In the genomic region with DNA sequence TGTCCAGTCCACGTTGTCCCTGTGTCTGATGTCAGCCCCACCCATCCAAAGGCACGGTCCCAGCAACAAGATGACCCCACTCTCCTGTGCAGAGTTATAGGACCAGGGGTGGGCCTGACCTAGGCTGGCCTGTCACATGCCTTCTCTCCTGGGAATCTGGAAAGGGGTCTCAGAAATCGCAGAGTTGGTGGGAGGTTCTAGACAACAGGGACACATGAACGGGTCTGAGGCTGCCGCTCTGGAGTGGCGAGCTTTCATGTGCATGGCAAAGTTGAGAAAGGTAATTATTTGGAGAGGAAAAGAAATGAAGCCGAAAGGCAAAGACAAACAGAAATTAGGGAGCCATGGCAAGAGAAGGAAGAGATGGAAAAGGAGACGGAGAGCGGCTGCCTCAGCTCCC, we compare ENCODE assay signal across 29 cellular contexts.
"Had no signal": no experiment of that assay in that cellular context is flagged by ENCODE, and none has a peak within 500 bp of the region (broad histone marks: within the 10 kb centered on the region; RNA-seq: fewer than 3 reads in every experiment).

No MANE protein-coding gene starts in this region.

- H3K36me3 ChIP-seq: brain microvascular endothelial cell, cardiac muscle cell, SJSA1 had no signal

- H3K9me3 ChIP-seq: SJSA1 had no signal

- ATAC-seq: activated CD4-positive, alpha-beta T cell treated with anti-CD3 and anti-CD28 coated beads for 36 hours; activated T-cell treated with anti-CD3 and anti-CD28 coated beads, Interleukin-2, amount 50 U/mL, for 4 hours; Panc1; Right ventricle myocardium inferior; SK-N-SH treated with all-trans-retinoic acid at 6 μM for 48 hours had no signal

- H3K27ac ChIP-seq: brain microvascular endothelial cell, cardiac muscle cell, SJSA1, VCaP had no signal

- FAIRE-seq: TTC549 had no signal

- H3K4me3 ChIP-seq: cardiac muscle cell, SJSA1 had no signal

- H3K4me3 Mint-ChIP-seq: activated CD4-positive, alpha-beta memory T cell treated with anti-CD3 and anti-CD28 coated beads, Interleukin-2, amount 10 ng/mL, durations not matched to agents 7 days and 5 days; activated CD4-positive, alpha-beta T cell treated with anti-CD3 and anti-CD28 coated beads for 36 hours; activated naive CD4-positive, alpha-beta T cell treated with anti-CD3 and anti-CD28 coated beads, Interleukin-2, amount 10 ng/mL, durations not matched to agents 7 days and 5 days; activated naive CD8-positive, alpha-beta T cell treated with anti-CD3 and anti-CD28 coated beads for 36 hours; activated T-cell treated with anti-CD3 and anti-CD28 coated beads, Interleukin-2, amount 50 U/mL, for 4 hours; T-helper 1 cell treated with Interleukin-12 subunit alpha and Interleukin-12 subunit beta and Interleukin-4 antibody, amounts not matched to agents 30 μg/mL and 1 μg/mL, for 36 hours had no signal

- H3K27me3 ChIP-seq: brain microvascular endothelial cell, cardiac muscle cell, SJSA1 had no signal

- H3K27me3 Mint-ChIP-seq: activated CD4-positive, alpha-beta T cell treated with anti-CD3 and anti-CD28 coated beads for 36 hours; activated naive CD8-positive, alpha-beta T cell treated with anti-CD3 and anti-CD28 coated beads for 36 hours had no signal

- DNase-seq: activated CD4-positive, alpha-beta memory T cell treated with anti-CD3 and anti-CD28 coated beads, Interleukin-2, amount 10 ng/mL, durations not matched to agents 7 days and 5 days; activated CD4-positive, alpha-beta T cell treated with anti-CD3 and anti-CD28 coated beads for 36 hours; activated CD4-positive, alpha-beta T cell treated with anti-CD3 and anti-CD28 coated beads, Interleukin-2, amount 50 U/mL, for 1 hour; activated CD4-positive, CD25-positive, alpha-beta regulatory T cell; activated gamma-delta T cell treated with Interleukin-2 at 50 U/mL for 16 hours; activated naive CD4-positive, alpha-beta T cell treated with anti-CD3 and anti-CD28 coated beads, Interleukin-2, amount 10 ng/mL, durations not matched to agents 7 days and 5 days; activated naive CD8-positive, alpha-beta T cell treated with anti-CD3 and anti-CD28 coated beads for 36 hours; activated T-cell treated with anti-CD3 and anti-CD28 coated beads, Interleukin-2, amount 50 U/mL, for 4 hours; brain microvascular endothelial cell; MM.1S; NCI-H1105; NCI-H1436; NCI-H1694 treated with DMSO at 0.1 percent for 48 hours; NCI-H2029 treated with DMSO at 0.1 percent for 48 hours; NCI-H510A treated with DMSO at 0.1 percent for 48 hours; NCI-H69; NK-92 treated with Interleukin-12 subunit alpha and Interleukin-12 subunit beta, amount 100 ng/mL, for 24 hours; OCI-M1; RPMI8226; SW 1271; T1000 had no signal

- H3K9me3 Mint-ChIP-seq: activated CD4-positive, alpha-beta memory T cell treated with anti-CD3 and anti-CD28 coated beads, Interleukin-2, amount 10 ng/mL, durations not matched to agents 7 days and 5 days; activated naive CD8-positive, alpha-beta T cell treated with anti-CD3 and anti-CD28 coated beads for 36 hours; activated T-cell treated with anti-CD3 and anti-CD28 coated beads, Interleukin-2, amount 50 U/mL, for 4 hours had no signal

- H3K36me3 Mint-ChIP-seq: activated naive CD8-positive, alpha-beta T cell treated with anti-CD3 and anti-CD28 coated beads for 36 hours had no signal

- H3K27ac Mint-ChIP-seq: activated CD4-positive, alpha-beta memory T cell treated with anti-CD3 and anti-CD28 coated beads, Interleukin-2, amount 10 ng/mL, durations not matched to agents 7 days and 5 days; activated CD4-positive, alpha-beta T cell treated with anti-CD3 and anti-CD28 coated beads for 36 hours; activated naive CD4-positive, alpha-beta T cell treated with anti-CD3 and anti-CD28 coated beads, Interleukin-2, amount 10 ng/mL, durations not matched to agents 7 days and 5 days; activated naive CD8-positive, alpha-beta T cell treated with anti-CD3 and anti-CD28 coated beads for 36 hours had no signal
